9 cellular contexts compared by ENCODE assay signal in the genomic region with DNA sequence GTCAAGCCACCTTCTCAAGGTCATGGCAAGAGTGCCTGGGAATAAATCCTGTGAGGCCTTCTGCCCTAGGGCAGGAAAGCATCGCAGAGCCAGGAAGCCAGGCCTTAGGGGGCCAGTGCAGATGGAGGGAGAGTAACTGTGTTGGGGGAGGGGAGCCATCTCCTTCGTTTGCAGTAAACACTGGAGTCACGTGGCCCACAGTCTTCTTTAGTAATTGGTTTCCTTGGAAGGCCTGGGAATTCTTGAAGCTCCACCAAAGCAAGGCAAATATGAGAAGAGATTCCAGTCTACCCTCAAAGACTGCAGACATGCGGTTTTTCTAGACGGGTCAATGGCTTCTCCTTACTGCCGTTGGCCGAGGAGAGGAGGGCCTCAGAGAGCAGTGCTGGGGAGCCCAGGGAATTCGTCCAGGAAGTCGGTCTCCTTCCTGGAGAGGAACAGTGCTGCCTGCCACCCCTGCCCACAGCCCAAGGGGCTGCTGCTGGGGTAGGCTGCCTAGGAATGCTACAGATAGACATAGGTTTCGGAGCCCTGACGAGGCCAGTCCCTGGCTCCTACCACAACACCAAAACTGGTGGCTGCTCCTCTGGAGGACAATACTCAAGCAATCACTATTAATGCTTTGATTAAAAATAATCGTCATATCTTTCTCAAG. TPM values are rescaled to one million over a fixed set of nuclear protein-coding genes. Genes with fewer than 3 reads are reported as not detected.
DNase-seq lines count a peak whose midpoint lies in the region; ATAC-seq and TF ChIP-seq lines count a peak whose summit lies in the region.
"Had no signal": no experiment of that assay in that cellular context is flagged by ENCODE, and none has a peak within 500 bp of the region (broad histone marks: within the 10 kb centered on the region; RNA-seq: fewer than 3 reads in every experiment).

No MANE protein-coding gene starts in this region.

- H4K20me1 ChIP-seq in neural progenitor cell (ENCODE audit: low read depth): peaks cover 100% of the 10 kb centered on the region

- H3K4me2 ChIP-seq in neural progenitor cell: peak overlapping the region; percentile 2

- peaks cover 0 to 3% of the 10 kb centered on the region in 2 donors for H3K36me3 ChIP-seq in esophagus (ENCODE audit: control insufficient read depth in 2 of 2, insufficient read depth in 2 of 2, low read length in 1 of 2)
- H3K36me3 ChIP-seq in neural progenitor cell: no peaks in the 10 kb centered on the region

- H2AFZ ChIP-seq in neural progenitor cell (replicated peaks): no peak overlapping the region

- no peak for TF ChIP-seq CTCF in CD4-positive, alpha-beta T cell (IDR thresholded peaks at IDR 0.05)
- no peak for TF ChIP-seq CTCF in neural progenitor cell (IDR thresholded peaks at IDR 0.05)

- no peak overlapping the region for H3K4me3 ChIP-seq in esophagus (ENCODE audit: low read depth in 1 of 2, low read length in 2 of 2)
- H3K4me3 ChIP-seq in neural progenitor cell: no peak overlapping the region

- DNase-seq in CD4-positive, alpha-beta T cell: no peak
- DNase-seq in NCI-H82 (lab: John Stamatoyannopoulos, UW) (peak; percentile 91), neural progenitor cell (ENCODE audit: low spot score) (peak; percentile 51), GDM1 (lab: John Stamatoyannopoulos, UW) (no peak)
- no peak for DNase-seq in effector CD8-positive, alpha-beta T cell (lab: John Stamatoyannopoulos, UW)
- DNase-seq: NCI-H526 treated with DMSO at 0.1 percent for 48 hours had no signal

- H3K4me3 Mint-ChIP-seq in CD4-positive, alpha-beta T cell: no peak overlapping the region
- H3K4me3 Mint-ChIP-seq in neural progenitor cell: no peak overlapping the region

- H3K27me3 ChIP-seq in CD4-positive, alpha-beta T cell (ENCODE audit: control insufficient read depth, insufficient read depth, low read length): no peaks in the 10 kb centered on the region
- H3K27me3 ChIP-seq in esophagus (ENCODE audit: control insufficient read depth in 1 of 2, insufficient read depth in 2 of 2, low read length in 2 of 2): no peaks in the 10 kb centered on the region
- H3K27me3 ChIP-seq in neural progenitor cell: no peaks in the 10 kb centered on the region

- H3K27me3 Mint-ChIP-seq in CD4-positive, alpha-beta T cell: no peaks in the 10 kb centered on the region
- peaks cover 3% of the 10 kb centered on the region for H3K27me3 Mint-ChIP-seq in neural progenitor cell (ENCODE audit: insufficient read depth, low read depth)

- POLR2A ChIA-PET in CD4-positive, alpha-beta T cell (lab: Charles Lee): interaction anchor here (1.2 kb wide), 1 partner anchor 39 kb away, joined by 4 read pairs; no protein-coding TSS in a partner anchor

- no peak overlapping the region for H3K9ac ChIP-seq in neural progenitor cell

- H3K4me1 ChIP-seq in esophagus (ENCODE audit: control insufficient read depth in 2 of 2, insufficient read depth in 2 of 2, low read length in 1 of 2): peaks cover 25 to 45% of the 10 kb centered on the region in 2 donors
- H3K4me1 ChIP-seq in neural progenitor cell: peaks cover 36% of the 10 kb centered on the region

- no peaks in the 10 kb centered on the region for H3F3A ChIP-seq in neural progenitor cell (ENCODE audit: low read depth)

- ATAC-seq in CD4-positive, alpha-beta T cell (ENCODE audit: poor library complexity): no peak
- ATAC-seq in GM21390 (IDR thresholded peaks at IDR 0.05; ENCODE audit: unreplicated experiment) (no peak), GM18520 (IDR thresholded peaks at IDR 0.05; ENCODE audit: unreplicated experiment) (no peak)

- H3K27ac ChIP-seq in CD4-positive, alpha-beta T cell (ENCODE audit: low read depth, low read length): no peak overlapping the region
- H3K27ac ChIP-seq in esophagus (ENCODE audit: low read depth in 2 of 2, low read length in 1 of 2) (peak overlapping the region; percentile 11 to 34), neural progenitor cell (no peak overlapping the region)

- H3K79me2 ChIP-seq in neural progenitor cell (ENCODE audit: low read depth): peaks cover 99% of the 10 kb centered on the region

- peak overlapping the region; percentile 85 for H3K27ac Mint-ChIP-seq in CD4-positive, alpha-beta T cell
- peak overlapping the region; percentile 85 for H3K27ac Mint-ChIP-seq in neural progenitor cell

- H3K36me3 Mint-ChIP-seq in CD4-positive, alpha-beta T cell (ENCODE audit: low read depth): peaks cover 43% of the 10 kb centered on the region
- H3K36me3 Mint-ChIP-seq in neural progenitor cell: peaks cover 26% of the 10 kb centered on the region

- no peaks in the 10 kb centered on the region for H3K9me3 Mint-ChIP-seq in CD4-positive, alpha-beta T cell
- H3K9me3 Mint-ChIP-seq in neural progenitor cell: no peaks in the 10 kb centered on the region

- peaks cover 63% of the 10 kb centered on the region for H3K4me1 Mint-ChIP-seq in CD4-positive, alpha-beta T cell (ENCODE audit: low read depth)
- H3K4me1 Mint-ChIP-seq in neural progenitor cell: peaks cover 63% of the 10 kb centered on the region

- WGBS in esophagus, 2 donors: 63% methylated on average over 12 of the region's 12 CpGs

- no peaks in the 10 kb centered on the region for H3K9me3 ChIP-seq in CD4-positive, alpha-beta T cell (ENCODE audit: control insufficient read depth, low read length)
- no peaks in the 10 kb centered on the region for H3K9me3 ChIP-seq in esophagus (ENCODE audit: control insufficient read depth in 2 of 2, insufficient read depth in 1 of 2, low read depth in 1 of 2, low read length in 1 of 2)
- no peaks in the 10 kb centered on the region for H3K9me3 ChIP-seq in neural progenitor cell (ENCODE audit: low read depth)

- intact Hi-C loops in CD4-positive, alpha-beta T cell (cut with DNase I, micrococcal nuclease): no loop called here

- CTCF ChIA-PET in CD4-positive, alpha-beta T cell (lab: Charles Lee): interaction anchor here (1.0 kb wide), 1 partner anchor 39 kb away, joined by 3 read pairs; no protein-coding TSS in a partner anchor

RNA-seq across cellular contexts. Expression of a gene that starts 30.6 kb away (rescaled TPM):
- 10 to 100 TPM; 55.1 to 57.3 TPM for total RNA-seq in CD4-positive, alpha-beta T cell
- 10 to 100 TPM; 45.5 to 51.7 TPM for polyA plus RNA-seq in esophagus
- 250 and 333 TPM in 2 replicates for total RNA-seq in neural progenitor cell (ENCODE audit: low replicate concordance)

Comparison
In these comparisons a context has a peak if more than half of its experiments do, and no peak if none do; other contexts are left out.
1. DNase-seq: peak in NCI-H82 (single experiment) and neural progenitor cell (single experiment); none in CD4-positive, alpha-beta T cell (0 of 10), GDM1 (single experiment) and effector CD8-positive, alpha-beta T cell (single experiment).
2. H3K27ac ChIP-seq: peak in esophagus (2 of 2); none in CD4-positive, alpha-beta T cell (single experiment) and neural progenitor cell (single experiment).